In the genomic region with DNA sequence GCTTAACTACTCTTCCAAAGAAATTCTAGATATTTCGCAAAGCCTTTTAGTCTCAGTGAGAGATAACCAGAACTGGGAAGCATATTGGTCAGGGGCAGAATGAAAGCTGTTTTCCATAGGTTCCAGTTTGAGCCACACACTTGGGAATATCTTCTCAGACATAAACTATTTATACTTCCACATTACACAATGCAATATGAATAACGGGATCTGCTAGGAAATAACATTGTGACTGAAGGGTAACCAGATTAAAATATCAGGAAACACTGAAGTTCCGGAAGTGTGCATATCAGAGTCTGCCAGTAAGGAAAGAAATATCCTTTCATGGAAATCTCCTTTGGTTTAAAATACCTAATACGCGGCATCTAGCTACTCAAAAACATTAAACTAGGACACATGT, we compare ENCODE assay signal across 19 cellular contexts. TPM values are rescaled to one million over a fixed set of nuclear protein-coding genes. Genes with fewer than 3 reads are reported as not detected.
DNase-seq lines count a peak whose midpoint lies in the region; ATAC-seq and TF ChIP-seq lines count a peak whose summit lies in the region.
"Had no signal": no experiment of that assay in that cellular context is flagged by ENCODE, and none has a peak within 500 bp of the region (broad histone marks: within the 10 kb centered on the region; RNA-seq: fewer than 3 reads in every experiment).

No MANE protein-coding gene starts in this region.

- H3K9ac ChIP-seq in GM23248 = no peak overlapping the region
- H3K9ac ChIP-seq: neural progenitor cell had no signal

- no peaks in the 10 kb centered on the region for H3K27me3 Mint-ChIP-seq in activated B cell treated with CpG ODN at 0.5 μM for 24 hours
- no peaks in the 10 kb centered on the region for H3K27me3 Mint-ChIP-seq in stimulated activated naive B cell treated with anti-CD40 and anti-IgM and Interleukin-4, amounts not matched to agents 10 μg/mL and 1 μg/mL and 100 μg/mL, for 72 hours
- H3K27me3 Mint-ChIP-seq: activated CD8-positive, alpha-beta memory T cell treated with anti-CD3 and anti-CD28 coated beads, Interleukin-2, amount 10 ng/mL, durations not matched to agents 7 days and 5 days had no signal

- TF ChIP-seq POLR2A in gastrocnemius medialis (IDR thresholded peaks at IDR 0.05) = no peak
- no peak for TF ChIP-seq POLR2A in esophagus squamous epithelium (IDR thresholded peaks at IDR 0.05)

- H3K4me3 Mint-ChIP-seq in activated B cell treated with CpG ODN at 0.5 μM for 24 hours = no peak overlapping the region
- H3K4me3 Mint-ChIP-seq in stimulated activated naive B cell treated with anti-CD40 and anti-IgM and Interleukin-4, amounts not matched to agents 10 μg/mL and 1 μg/mL and 100 μg/mL, for 72 hours = no peak overlapping the region
- H3K4me3 Mint-ChIP-seq: activated CD8-positive, alpha-beta memory T cell treated with anti-CD3 and anti-CD28 coated beads, Interleukin-2, amount 10 ng/mL, durations not matched to agents 7 days and 5 days; neural progenitor cell had no signal

- no peaks in the 10 kb centered on the region for H3K9me2 ChIP-seq in GM23248 (ENCODE audit: insufficient read depth)

- TF ChIP-seq CTCF in activated B cell treated with CpG ODN at 0.5 μM for 24 hours (IDR thresholded peaks at IDR 0.05) = no peak
- TF ChIP-seq CTCF in gastrocnemius medialis (IDR thresholded peaks at IDR 0.05 in 4 of 5, conservative IDR thresholded peaks at IDR 0.05 in 1 of 5) = no peak
- no peak for TF ChIP-seq CTCF in esophagus squamous epithelium (IDR thresholded peaks at IDR 0.05)

- no peak for ATAC-seq in activated B cell treated with CpG ODN at 0.5 μM for 24 hours (ENCODE audit: low read depth)
- ATAC-seq in gastrocnemius medialis = peak; percentile 41 to 45
- ATAC-seq in stimulated activated naive B cell treated with anti-CD40 and anti-IgM and Interleukin-4, amounts not matched to agents 10 μg/mL and 1 μg/mL and 100 μg/mL, for 72 hours (replicated peaks) = no peak
- ATAC-seq: activated CD8-positive, alpha-beta memory T cell treated with anti-CD3 and anti-CD28 coated beads, Interleukin-2, amount 10 ng/mL, durations not matched to agents 7 days and 5 days had no signal

- DNase-seq in GM23248 (peak; percentile 10), activated B cell treated with CpG ODN at 0.5 μM for 24 hours (no peak), glomerular endothelial cell (ENCODE audit: extremely low read depth, low read depth, low spot score) (peak; percentile 88), gastrocnemius medialis (no peak), NCI-H2227 treated with DMSO at 0.1 percent for 48 hours (lab: John Stamatoyannopoulos, UW) (no peak), esophagus squamous epithelium (lab: John Stamatoyannopoulos, UW) (no peak)
- DNase-seq in stimulated activated naive B cell treated with anti-CD40 and anti-IgM and Interleukin-4, amounts not matched to agents 10 μg/mL and 1 μg/mL and 100 μg/mL, for 72 hours = no peak
- DNase-seq: activated CD8-positive, alpha-beta memory T cell treated with anti-CD3 and anti-CD28 coated beads, Interleukin-2, amount 10 ng/mL, durations not matched to agents 7 days and 5 days; activated effector memory CD4-positive, alpha-beta T cell treated with anti-CD3 and anti-CD28 coated beads, Interleukin-2, amount 50 U/mL, for 16 hours; anterior cingulate cortex; BE2C; cerebellar nuclear complex; GF-D8; GOT3; NCI-H187; stimulated activated CD4-positive, alpha-beta T cell treated with anti-CD3 and anti-CD28 coated beads, Interleukin-2, amount 100 ng/mL, for 48 hours had no signal

- in situ Hi-C loops in GM23248 (cut with MboI) (no loop called here), gastrocnemius medialis (cut with MboI; ENCODE audit: low sequenced_read_pairs in 4 of 4) (no loop called here)

- peaks cover 47% of the 10 kb centered on the region for H3K36me3 Mint-ChIP-seq in activated B cell treated with CpG ODN at 0.5 μM for 24 hours (ENCODE audit: low read depth)
- peaks cover 14 to 32% of the 10 kb centered on the region in 2 donors for H3K36me3 Mint-ChIP-seq in stimulated activated naive B cell treated with anti-CD40 and anti-IgM and Interleukin-4, amounts not matched to agents 10 μg/mL and 1 μg/mL and 100 μg/mL, for 72 hours

- intact Hi-C loops in activated B cell treated with CpG ODN at 0.5 μM for 24 hours (cut with micrococcal nuclease) = no loop called here
- intact Hi-C loops in gastrocnemius medialis (cut with DNase I; ENCODE audit: low total_unique reads) = no loop called here
- intact Hi-C loops in esophagus squamous epithelium (cut with DNase I) = no loop called here

- no peak overlapping the region for H3K4me3 ChIP-seq in GM23248
- no peak overlapping the region for H3K4me3 ChIP-seq in gastrocnemius medialis
- no peak overlapping the region for H3K4me3 ChIP-seq in esophagus squamous epithelium
- H3K4me3 ChIP-seq: neural progenitor cell, right atrium auricular region, suprapubic skin had no signal

- H3K27me3 ChIP-seq in GM23248 (replicated peaks; ENCODE audit: insufficient read depth) = no peaks in the 10 kb centered on the region
- no peaks in the 10 kb centered on the region for H3K27me3 ChIP-seq in gastrocnemius medialis
- no peaks in the 10 kb centered on the region for H3K27me3 ChIP-seq in esophagus squamous epithelium
- H3K27me3 ChIP-seq: BE2C, neural progenitor cell, right atrium auricular region, suprapubic skin had no signal

- peaks cover 49% of the 10 kb centered on the region for H3K4me1 Mint-ChIP-seq in activated B cell treated with CpG ODN at 0.5 μM for 24 hours
- peaks cover 18 to 31% of the 10 kb centered on the region in 2 donors for H3K4me1 Mint-ChIP-seq in stimulated activated naive B cell treated with anti-CD40 and anti-IgM and Interleukin-4, amounts not matched to agents 10 μg/mL and 1 μg/mL and 100 μg/mL, for 72 hours

- H3K9me3 ChIP-seq in GM23248 (ENCODE audit: low read depth) (no peaks in the 10 kb centered on the region), gastrocnemius medialis (no peaks in the 10 kb centered on the region), esophagus squamous epithelium (no peaks in the 10 kb centered on the region)
- H3K9me3 ChIP-seq: BE2C, right atrium auricular region, suprapubic skin had no signal

- H3K27ac ChIP-seq in GM23248 = no peak overlapping the region
- H3K27ac ChIP-seq in gastrocnemius medialis = peak overlapping the region; percentile 30 to 68 (median 48)
- peak overlapping the region in 2 of 4 donors; percentile 7 to 19 for H3K27ac ChIP-seq in esophagus squamous epithelium
- H3K27ac ChIP-seq: neural progenitor cell, suprapubic skin had no signal

- no peak overlapping the region for H3K4me2 ChIP-seq in GM23248 (ENCODE audit: unreplicated experiment)
- H3K4me2 ChIP-seq: neural progenitor cell had no signal

- H3K9me3 Mint-ChIP-seq in activated B cell treated with CpG ODN at 0.5 μM for 24 hours = no peaks in the 10 kb centered on the region
- H3K9me3 Mint-ChIP-seq in stimulated activated naive B cell treated with anti-CD40 and anti-IgM and Interleukin-4, amounts not matched to agents 10 μg/mL and 1 μg/mL and 100 μg/mL, for 72 hours = peaks cover 2 to 5% of the 10 kb centered on the region in 2 donors
- H3K9me3 Mint-ChIP-seq: neural progenitor cell had no signal

- 21 to 23% methylated on average over 5 of the region's 5 CpGs for WGBS in GM23248 (ENCODE audit: low coverage in 1 of 2, low lambda C conversion rate in 2 of 2, missing lambda C conversion rate in 2 of 2), 2 experiments
- WGBS in esophagus squamous epithelium, 2 donors = 45 to 60% methylated on average over 5 of the region's 5 CpGs

- H3F3A ChIP-seq in GM23248 (ENCODE audit: insufficient read depth) = no peaks in the 10 kb centered on the region

- POLR2A ChIA-PET in activated B cell treated with CpG ODN at 0.5 μM for 24 hours (lab: Charles Lee) = interaction anchor here (1.1 kb wide), 1 partner anchor 56 kb away, joined by 4 read pairs; a partner anchor contains a TSS

- peak overlapping the region; percentile 33 for H3K27ac Mint-ChIP-seq in activated B cell treated with CpG ODN at 0.5 μM for 24 hours
- no peak overlapping the region for H3K27ac Mint-ChIP-seq in stimulated activated naive B cell treated with anti-CD40 and anti-IgM and Interleukin-4, amounts not matched to agents 10 μg/mL and 1 μg/mL and 100 μg/mL, for 72 hours
- H3K27ac Mint-ChIP-seq: activated CD8-positive, alpha-beta memory T cell treated with anti-CD3 and anti-CD28 coated beads, Interleukin-2, amount 10 ng/mL, durations not matched to agents 7 days and 5 days; neural progenitor cell had no signal

- no peaks in the 10 kb centered on the region for H3K79me2 ChIP-seq in GM23248 (ENCODE audit: insufficient read depth)

- H3K36me3 ChIP-seq in GM23248 (ENCODE audit: low read depth) (no peaks in the 10 kb centered on the region), gastrocnemius medialis (no peaks in the 10 kb centered on the region), esophagus squamous epithelium (no peaks in the 10 kb centered on the region)
- H3K36me3 ChIP-seq: BE2C, neural progenitor cell, right atrium auricular region, suprapubic skin had no signal

- peak overlapping the region; percentile 64 for H2AFZ ChIP-seq in GM23248
- H2AFZ ChIP-seq: neural progenitor cell had no signal

- CTCF ChIA-PET in activated B cell treated with CpG ODN at 0.5 μM for 24 hours (lab: Charles Lee) = interaction anchor here (1.7 kb wide), 1 partner anchor 56 kb away, joined by 6 read pairs; a partner anchor contains a TSS

- no peaks in the 10 kb centered on the region for H4K20me1 ChIP-seq in GM23248 (ENCODE audit: insufficient read depth)

- H3K4me1 ChIP-seq in GM23248 (ENCODE audit: insufficient read depth) (peaks cover 10% of the 10 kb centered on the region; the same call in 1 of the 2 replicates), gastrocnemius medialis (no peaks in the 10 kb centered on the region), esophagus squamous epithelium (peaks cover 0 to under 1% (median 0%) of the 10 kb centered on the region in 3 donors)
- H3K4me1 ChIP-seq: BE2C, neural progenitor cell, right atrium auricular region had no signal

RNA-seq across cellular contexts. Expression of a gene that starts 56.4 kb away (rescaled TPM):
- total RNA-seq in GM23248 (2014; rRNA removed; shearing (Covaris generic)) = under 0.01 TPM in 1 of 2 replicates, not detected in the other
- polyA plus RNA-seq in GM23248 (2016; fragmentation: Nextera tagmentation; extraction: Ambion mirVana) = 0.10 TPM in 1 of 2 replicates, not detected in the other
- total RNA-seq in activated B cell treated with CpG ODN at 0.5 μM for 24 hours (105 and 125 TPM in 2 replicates), glomerular endothelial cell (1.6 and 3.9 TPM in 2 replicates), gastrocnemius medialis (1 to 10 TPM in 3 of 4 donors, under 1 TPM in 1; 0.93 to 4.5 (median 1.3) TPM), esophagus squamous epithelium (1 to 10 TPM; 1.6 to 4.4 (median 2.8) TPM)

Comparison
In these comparisons a context has a peak if more than half of its experiments do, and no peak if none do; other contexts are left out.
1. DNase-seq: peak in GM23248 (single experiment) and glomerular endothelial cell (single experiment); none in activated B cell treated with CpG ODN at 0.5 μM for 24 hours (single experiment), gastrocnemius medialis (0 of 2), stimulated activated naive B cell treated with anti-CD40 and anti-IgM and Interleukin-4, amounts not matched to agents 10 μg/mL and 1 μg/mL and 100 μg/mL, for 72 hours (single experiment), NCI-H2227 treated with DMSO at 0.1 percent for 48 hours (single experiment) and esophagus squamous epithelium (single experiment).
2. ATAC-seq: peak in gastrocnemius medialis (2 of 2); none in activated B cell treated with CpG ODN at 0.5 μM for 24 hours (single experiment) and stimulated activated naive B cell treated with anti-CD40 and anti-IgM and Interleukin-4, amounts not matched to agents 10 μg/mL and 1 μg/mL and 100 μg/mL, for 72 hours (0 of 2).
3. RNA of a gene that starts 56.4 kb away (total RNA-seq): 105 to 125 TPM in activated B cell treated with CpG ODN at 0.5 μM for 24 hours; 1.6 to 3.9 TPM in glomerular endothelial cell, 1.6 to 4.4 TPM in esophagus squamous epithelium, 0.93 to 4.5 TPM in gastrocnemius medialis and under 0.01 TPM in GM23248; every median in the first group is over 10 times any median in the second.